ENCODE assay signal across 9 cellular contexts in the genomic region with DNA sequence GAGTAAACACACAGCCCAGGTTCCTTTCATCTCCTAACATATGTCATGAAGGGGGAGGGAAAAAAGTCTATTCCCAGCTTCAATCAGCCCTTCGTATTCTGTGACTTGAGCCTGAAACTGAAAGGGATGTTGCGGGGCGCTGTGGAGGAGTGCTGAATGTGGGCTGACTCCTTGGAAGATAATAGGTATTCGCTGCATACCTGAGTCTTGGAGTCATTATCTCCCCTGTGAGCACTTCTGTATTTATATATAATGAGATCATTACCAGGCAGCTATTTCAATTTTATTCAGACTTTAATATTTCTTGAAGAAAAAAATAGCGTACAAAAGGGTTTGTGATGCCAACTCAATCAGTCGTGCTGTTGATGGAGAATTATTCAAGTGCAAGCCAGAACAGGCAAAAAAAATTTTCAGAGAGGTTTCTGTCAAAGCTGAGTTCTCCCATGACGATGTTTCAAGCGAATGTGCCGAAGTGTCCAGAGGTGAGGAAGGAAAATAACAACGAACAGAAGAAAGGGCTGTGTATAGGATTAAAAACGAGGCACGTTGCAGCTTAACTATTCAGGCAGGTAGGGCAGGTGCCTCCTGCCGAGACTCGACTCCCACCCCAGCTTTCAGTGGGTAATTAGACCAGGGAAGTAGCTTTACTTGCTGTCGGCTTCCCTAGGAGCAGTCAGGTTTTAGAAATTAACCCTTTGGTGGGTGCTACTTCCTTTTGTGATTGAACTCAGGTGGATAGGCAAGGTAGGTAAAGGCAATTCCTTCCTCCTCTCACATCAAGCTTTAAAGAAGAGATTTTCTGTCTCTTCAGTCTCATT.
DNase-seq lines count a peak whose midpoint lies in the region; FAIRE-seq and TF ChIP-seq lines count a peak whose summit lies in the region.
"Had no signal": no experiment of that assay in that cellular context is flagged by ENCODE, and none has a peak within 500 bp of the region (broad histone marks: within the 10 kb centered on the region; RNA-seq: fewer than 3 reads in every experiment).

No MANE protein-coding gene starts in this region.

- H3K4me3 ChIP-seq in iPS DF 6.9 (ENCODE audit: low read length) = peak overlapping the region; percentile 12; the same call in 1 of the 2 replicates
- no peak overlapping the region for H3K4me3 ChIP-seq in small intestine (ENCODE audit: low read depth in 1 of 2, low read length in 2 of 2)
- H3K4me3 ChIP-seq: tibial artery had no signal

- H3K27me3 ChIP-seq in iPS DF 6.9 (ENCODE audit: control insufficient read depth, insufficient read depth, low read length) (no peaks in the 10 kb centered on the region), small intestine (ENCODE audit: control insufficient read depth in 2 of 2, insufficient read depth in 2 of 2, low read length in 2 of 2) (no peaks in the 10 kb centered on the region)
- H3K27me3 ChIP-seq: tibial artery had no signal

- CTCF ChIA-PET in RWPE1 (lab: Yijun Ruan, JAX) = no interaction called here

- DNase-seq in NCI-H2227 treated with DMSO at 0.1 percent for 48 hours (lab: John Stamatoyannopoulos, UW) (peak; percentile 26), NCI-H2227 (lab: John Stamatoyannopoulos, UW; ENCODE audit: unreplicated experiment) (no peak), RWPE1 (ENCODE audit: low spot score) (peak; percentile 42), iPS DF 6.9 (ENCODE audit: low read depth, low spot score) (no peak), urothelium cell line (ENCODE audit: low spot score) (peak; percentile 31), small intestine (no peak), hippocampal formation (lab: John Stamatoyannopoulos, UW) (no peak)
- DNase-seq in activated CD4-positive, alpha-beta T cell treated with anti-CD3 and anti-CD28 coated beads for 48 hours = no peak
- DNase-seq: tibial artery had no signal

- POLR2A ChIA-PET in RWPE1 (lab: Yijun Ruan, JAX; ENCODE audit: low non-redundant PET) = no interaction called here

- H3K4me1 ChIP-seq in iPS DF 6.9 (ENCODE audit: control insufficient read depth, insufficient read depth, low read length) (no peaks in the 10 kb centered on the region; the same call in 1 of the 2 replicates), small intestine (ENCODE audit: control insufficient read depth in 2 of 2, insufficient read depth in 1 of 2, low read depth in 1 of 2, low read length in 1 of 2) (no peaks in the 10 kb centered on the region)

- no CpG with 5 or more reads among the region's 15 CpGs for WGBS in iPS DF 6.9 (ENCODE audit: insufficient coverage, insufficient read length)
- WGBS in small intestine, 3 donors = 12 to 22% (median 17%) methylated on average over 15 of the region's 15 CpGs

- no peak overlapping the region for H3K27ac ChIP-seq in RWPE1
- H3K27ac ChIP-seq in iPS DF 6.9 (ENCODE audit: low read length) = no peak overlapping the region
- no peak overlapping the region for H3K27ac ChIP-seq in small intestine (ENCODE audit: low read depth in 1 of 2, low read length in 1 of 2)
- H3K27ac ChIP-seq: tibial artery had no signal

- H3K36me3 ChIP-seq in iPS DF 6.9 (ENCODE audit: control insufficient read depth, insufficient read depth, low read length) (no peaks in the 10 kb centered on the region), small intestine (ENCODE audit: control insufficient read depth in 2 of 2, insufficient read depth in 2 of 2, low read length in 2 of 2) (no peaks in the 10 kb centered on the region)
- H3K36me3 ChIP-seq: tibial artery had no signal

- no peak for TF ChIP-seq CTCF in RWPE1 (conservative IDR thresholded peaks at IDR 0.05; ENCODE audit: low read depth)

- H3K9me3 ChIP-seq in iPS DF 6.9 (ENCODE audit: control insufficient read depth, insufficient read depth, low read length) = no peaks in the 10 kb centered on the region
- no peaks in the 10 kb centered on the region for H3K9me3 ChIP-seq in small intestine (ENCODE audit: control insufficient read depth, low read depth)
- H3K9me3 ChIP-seq: tibial artery had no signal

- FAIRE-seq in urothelium cell line (lab: Jason Lieb, UNC) (no peak), small intestine (lab: Jason Lieb, UNC) (no peak)

Comparison
In these comparisons a context has a peak if more than half of its experiments do, and no peak if none do; other contexts are left out.
1. DNase-seq: peak in NCI-H2227 treated with DMSO at 0.1 percent for 48 hours (single experiment), RWPE1 (single experiment) and urothelium cell line (single experiment); none in NCI-H2227 (single experiment), iPS DF 6.9 (single experiment), activated CD4-positive, alpha-beta T cell treated with anti-CD3 and anti-CD28 coated beads for 48 hours (single experiment), small intestine (single experiment) and hippocampal formation (0 of 2).